ENCODE assay signal across 1 cellular context in the genomic region with DNA sequence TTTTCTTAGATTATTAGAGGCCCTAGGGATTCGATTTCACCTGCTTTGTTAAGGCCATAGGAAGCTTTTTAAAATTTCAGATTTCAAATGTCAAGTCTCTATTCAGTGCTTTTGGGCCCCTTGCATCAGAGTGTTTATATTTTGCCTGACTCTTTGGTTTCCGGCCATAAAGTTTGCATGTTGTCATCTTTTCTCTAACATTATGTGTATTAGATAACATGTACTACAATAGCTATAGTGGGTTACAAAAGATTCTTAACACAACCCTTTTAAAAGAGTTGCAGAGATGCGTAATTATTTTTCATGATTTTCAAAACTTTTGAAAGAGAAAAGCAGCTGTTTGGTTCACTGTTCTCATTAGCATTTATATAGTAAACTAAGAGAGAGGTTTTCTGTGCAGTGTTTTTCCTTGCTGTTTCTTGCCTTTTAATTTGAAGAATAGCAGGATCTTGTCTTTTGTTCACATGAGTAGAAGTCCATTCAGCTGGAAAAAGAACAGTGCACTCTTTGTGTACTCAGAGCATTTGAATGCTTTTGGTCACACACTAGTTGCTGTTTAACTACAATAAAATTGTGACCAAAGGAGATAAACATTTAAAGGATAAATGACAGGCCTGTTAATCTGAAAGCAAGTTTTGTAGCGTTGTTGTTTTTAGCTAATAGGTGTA.
TF ChIP-seq lines count a peak whose summit lies in the region.

No MANE protein-coding gene starts in this region.

TF ChIP-seq in A549, 52 proteins besides CTCF, POLR2A, EP300 and RAD21 (continued from another document):
- TF ChIP-seq, protein P1, sequence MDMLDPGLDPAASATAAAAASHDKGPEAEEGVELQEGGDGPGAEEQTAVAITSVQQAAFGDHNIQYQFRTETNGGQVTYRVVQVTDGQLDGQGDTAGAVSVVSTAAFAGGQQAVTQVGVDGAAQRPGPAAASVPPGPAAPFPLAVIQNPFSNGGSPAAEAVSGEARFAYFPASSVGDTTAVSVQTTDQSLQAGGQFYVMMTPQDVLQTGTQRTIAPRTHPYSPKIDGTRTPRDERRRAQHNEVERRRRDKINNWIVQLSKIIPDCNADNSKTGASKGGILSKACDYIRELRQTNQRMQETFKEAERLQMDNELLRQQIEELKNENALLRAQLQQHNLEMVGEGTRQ (IDR thresholded peaks at IDR 0.05) = no peak
- TF ChIP-seq RARB (CRISPR knock-in tag; IDR thresholded peaks at IDR 0.05) = no peak
- TF ChIP-seq, protein P2, sequence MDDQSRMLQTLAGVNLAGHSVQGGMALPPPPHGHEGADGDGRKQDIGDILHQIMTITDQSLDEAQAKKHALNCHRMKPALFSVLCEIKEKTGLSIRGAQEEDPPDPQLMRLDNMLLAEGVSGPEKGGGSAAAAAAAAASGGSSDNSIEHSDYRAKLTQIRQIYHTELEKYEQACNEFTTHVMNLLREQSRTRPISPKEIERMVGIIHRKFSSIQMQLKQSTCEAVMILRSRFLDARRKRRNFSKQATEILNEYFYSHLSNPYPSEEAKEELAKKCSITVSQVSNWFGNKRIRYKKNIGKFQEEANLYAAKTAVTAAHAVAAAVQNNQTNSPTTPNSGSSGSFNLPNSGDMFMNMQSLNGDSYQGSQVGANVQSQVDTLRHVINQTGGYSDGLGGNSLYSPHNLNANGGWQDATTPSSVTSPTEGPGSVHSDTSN (IDR thresholded peaks at IDR 0.05) = no peak
- no peak for TF ChIP-seq JUNB (IDR thresholded peaks at IDR 0.05)
- TF ChIP-seq, protein P3, sequence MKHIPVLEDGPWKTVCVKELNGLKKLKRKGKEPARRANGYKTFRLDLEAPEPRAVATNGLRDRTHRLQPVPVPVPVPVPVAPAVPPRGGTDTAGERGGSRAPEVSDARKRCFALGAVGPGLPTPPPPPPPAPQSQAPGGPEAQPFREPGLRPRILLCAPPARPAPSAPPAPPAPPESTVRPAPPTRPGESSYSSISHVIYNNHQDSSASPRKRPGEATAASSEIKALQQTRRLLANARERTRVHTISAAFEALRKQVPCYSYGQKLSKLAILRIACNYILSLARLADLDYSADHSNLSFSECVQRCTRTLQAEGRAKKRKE (CRISPR knock-in tag; IDR thresholded peaks at IDR 0.05; ENCODE audit: low read depth) = no peak
TF ChIP-seq in A549: peak in this region for 0.
